ENCODE assay signal across 14 cellular contexts in genomic region chr5:27403248-27403882, GRCh38.
DNase-seq lines count a peak whose midpoint lies in the region; ATAC-seq and TF ChIP-seq lines count a peak whose summit lies in the region.
"Had no signal": no experiment of that assay in that cellular context is flagged by ENCODE, and none has a peak within 500 bp of the region (broad histone marks: within the 10 kb centered on the region; RNA-seq: fewer than 3 reads in every experiment).

No MANE protein-coding gene starts in this region.

- H3K9me3 ChIP-seq in BE2C (no peaks in the 10 kb centered on the region), Caco-2 (no peaks in the 10 kb centered on the region; the same call in 1 of the 2 replicates)
- H3K9me3 ChIP-seq: colonic mucosa, esophagus squamous epithelium had no signal

- H3K27me3 Mint-ChIP-seq in Caco-2 (ENCODE audit: insufficient read depth, unreplicated experiment) = no peaks in the 10 kb centered on the region
- H3K27me3 Mint-ChIP-seq: activated naive CD8-positive, alpha-beta T cell had no signal

- H3K4me1 Mint-ChIP-seq in Caco-2 (ENCODE audit: low read depth, unreplicated experiment) = no peaks in the 10 kb centered on the region

- no peaks in the 10 kb centered on the region for H3K27me3 ChIP-seq in BE2C
- no peaks in the 10 kb centered on the region for H3K27me3 ChIP-seq in Caco-2 (replicated peaks; ENCODE audit: control insufficient read depth, insufficient read depth, low read length)
- H3K27me3 ChIP-seq: colonic mucosa, esophagus squamous epithelium had no signal

- POLR2A ChIA-PET in Caco-2 (lab: Charles Lee) = no interaction called here

- no peaks in the 10 kb centered on the region for H3K9me3 Mint-ChIP-seq in Caco-2 (ENCODE audit: unreplicated experiment)

- CTCF ChIA-PET in Caco-2 (lab: Charles Lee) = no interaction called here

- H3K4me1 ChIP-seq in BE2C (no peaks in the 10 kb centered on the region), Caco-2 (no peaks in the 10 kb centered on the region)
- H3K4me1 ChIP-seq: colonic mucosa, esophagus squamous epithelium had no signal

- H3K27ac Mint-ChIP-seq in Caco-2 (ENCODE audit: unreplicated experiment) = no peak overlapping the region
- H3K27ac Mint-ChIP-seq: activated naive CD8-positive, alpha-beta T cell had no signal

- H3K36me3 ChIP-seq in BE2C = no peaks in the 10 kb centered on the region
- H3K36me3 ChIP-seq in Caco-2 (ENCODE audit: control insufficient read depth, insufficient read depth, low read length) = no peaks in the 10 kb centered on the region
- H3K36me3 ChIP-seq: colonic mucosa, esophagus squamous epithelium had no signal

- peak; percentile 75 for ATAC-seq in SK-N-SH treated with all-trans-retinoic acid at 6 μM for 48 hours
- ATAC-seq in GM21360 (IDR thresholded peaks at IDR 0.05; ENCODE audit: unreplicated experiment) = no peak

- no TSS peak for BruUV-seq in Caco-2 (replicated peaks; lab: Mats Ljungman, UMichigan)

- intact Hi-C loops in Caco-2 (cut with micrococcal nuclease; ENCODE audit: unreplicated experiment) = no loop called here

- no peak for DNase-seq in BE2C
- DNase-seq in HT1080 (ENCODE audit: low read depth) = peak; percentile 65
- peak; percentile 57 for DNase-seq in fibroblast of the aortic adventitia (ENCODE audit: low read depth)
- DNase-seq in Caco-2 = no peak
- DNase-seq in DMS114 treated with DMSO at 0.1 percent for 48 hours (lab: John Stamatoyannopoulos, UW; ENCODE audit: unreplicated experiment) = no peak
- no peak for DNase-seq in activated CD4-positive, alpha-beta T cell treated with anti-CD3 and anti-CD28 coated beads for 4 hours
- DNase-seq: colonic mucosa; esophagus squamous epithelium; GDM1; stimulated activated CD4-positive, alpha-beta T cell treated with anti-CD3 and anti-CD28 coated beads, Interleukin-2, amount 100 ng/mL, for 48 hours; stimulated activated naive CD4-positive, alpha-beta T cell treated with Interleukin-2 at 50 U/mL for 16 hours had no signal

- H3K4me3 ChIP-seq in BE2C (ENCODE audit: low read depth, low read length) (peak overlapping the region; percentile 10; the same call in 1 of the 2 replicates), fibroblast of the aortic adventitia (ENCODE audit: low read depth, low read length) (peak overlapping the region; percentile 26), Caco-2 (ENCODE audit: low read depth, low read length) (no peak overlapping the region)
- H3K4me3 ChIP-seq: colonic mucosa had no signal

- H3K36me3 Mint-ChIP-seq in Caco-2 (ENCODE audit: insufficient read depth, unreplicated experiment) = no peaks in the 10 kb centered on the region
- H3K36me3 Mint-ChIP-seq: activated naive CD8-positive, alpha-beta T cell had no signal

- no peak overlapping the region for H3K4me3 Mint-ChIP-seq in Caco-2 (ENCODE audit: unreplicated experiment)
- H3K4me3 Mint-ChIP-seq: activated naive CD8-positive, alpha-beta T cell had no signal

- no peak for TF ChIP-seq CTCF in BE2C (IDR thresholded peaks at IDR 0.05; ENCODE audit: low read depth, low read length)
- no peak for TF ChIP-seq CTCF in fibroblast of the aortic adventitia (IDR thresholded peaks at IDR 0.05; ENCODE audit: insufficient read depth, low read length)
- no peak for TF ChIP-seq CTCF in Caco-2 (IDR thresholded peaks at IDR 0.05; ENCODE audit: insufficient read depth in 1 of 2, low read depth in 1 of 2, low read length in 1 of 2, severe bottlenecking in 1 of 2, unreplicated experiment in 1 of 2)

TF ChIP-seq in SK-N-SH treated with all-trans-retinoic acid at 6 μM for 48 hours, 23 proteins besides CTCF, POLR2A, EP300 and RAD21:
- TF ChIP-seq ZFP30 (CRISPR knock-in tag; IDR thresholded peaks at IDR 0.05) = no peak
- TF ChIP-seq ZNF565 (CRISPR knock-in tag; conservative IDR thresholded peaks at IDR 0.05; ENCODE audit: low read depth) = no peak
- TF ChIP-seq ARNTL (CRISPR knock-in tag; IDR thresholded peaks at IDR 0.05; ENCODE audit: borderline replicate concordance, low read depth) = no peak
- TF ChIP-seq ZNF8 (CRISPR knock-in tag; IDR thresholded peaks at IDR 0.05) = no peak
- TF ChIP-seq, protein P1, sequence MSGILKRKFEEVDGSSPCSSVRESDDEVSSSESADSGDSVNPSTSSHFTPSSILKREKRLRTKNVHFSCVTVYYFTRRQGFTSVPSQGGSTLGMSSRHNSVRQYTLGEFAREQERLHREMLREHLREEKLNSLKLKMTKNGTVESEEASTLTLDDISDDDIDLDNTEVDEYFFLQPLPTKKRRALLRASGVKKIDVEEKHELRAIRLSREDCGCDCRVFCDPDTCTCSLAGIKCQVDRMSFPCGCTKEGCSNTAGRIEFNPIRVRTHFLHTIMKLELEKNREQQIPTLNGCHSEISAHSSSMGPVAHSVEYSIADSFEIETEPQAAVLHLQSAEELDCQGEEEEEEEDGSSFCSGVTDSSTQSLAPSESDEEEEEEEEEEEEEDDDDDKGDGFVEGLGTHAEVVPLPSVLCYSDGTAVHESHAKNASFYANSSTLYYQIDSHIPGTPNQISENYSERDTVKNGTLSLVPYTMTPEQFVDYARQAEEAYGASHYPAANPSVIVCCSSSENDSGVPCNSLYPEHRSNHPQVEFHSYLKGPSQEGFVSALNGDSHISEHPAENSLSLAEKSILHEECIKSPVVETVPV (CRISPR knock-in tag; IDR thresholded peaks at IDR 0.05) = no peak
- TF ChIP-seq GLIS3 (CRISPR knock-in tag; IDR thresholded peaks at IDR 0.05) = no peak
- TF ChIP-seq CREB5 (CRISPR knock-in tag; IDR thresholded peaks at IDR 0.05; ENCODE audit: low read depth) = no peak
- no peak for TF ChIP-seq OSR1 (CRISPR knock-in tag; IDR thresholded peaks at IDR 0.05)
- TF ChIP-seq ISL1 (CRISPR knock-in tag; IDR thresholded peaks at IDR 0.05) = no peak
- no peak for TF ChIP-seq ZNF70 (CRISPR knock-in tag; IDR thresholded peaks at IDR 0.05)
- TF ChIP-seq PATZ1 (CRISPR knock-in tag; IDR thresholded peaks at IDR 0.05; ENCODE audit: borderline replicate concordance) = no peak
- TF ChIP-seq RARB (CRISPR knock-in tag; IDR thresholded peaks at IDR 0.05) = no peak
- TF ChIP-seq BACH2 (CRISPR knock-in tag; IDR thresholded peaks at IDR 0.05; ENCODE audit: borderline replicate concordance) = no peak
- no peak for TF ChIP-seq TCF4 (CRISPR knock-in tag; IDR thresholded peaks at IDR 0.05; ENCODE audit: borderline replicate concordance)
- TF ChIP-seq TOX (CRISPR knock-in tag; IDR thresholded peaks at IDR 0.05; ENCODE audit: borderline replicate concordance) = no peak
- no peak for TF ChIP-seq PPARA (CRISPR knock-in tag; IDR thresholded peaks at IDR 0.05; ENCODE audit: borderline replicate concordance)
- TF ChIP-seq, protein P2, sequence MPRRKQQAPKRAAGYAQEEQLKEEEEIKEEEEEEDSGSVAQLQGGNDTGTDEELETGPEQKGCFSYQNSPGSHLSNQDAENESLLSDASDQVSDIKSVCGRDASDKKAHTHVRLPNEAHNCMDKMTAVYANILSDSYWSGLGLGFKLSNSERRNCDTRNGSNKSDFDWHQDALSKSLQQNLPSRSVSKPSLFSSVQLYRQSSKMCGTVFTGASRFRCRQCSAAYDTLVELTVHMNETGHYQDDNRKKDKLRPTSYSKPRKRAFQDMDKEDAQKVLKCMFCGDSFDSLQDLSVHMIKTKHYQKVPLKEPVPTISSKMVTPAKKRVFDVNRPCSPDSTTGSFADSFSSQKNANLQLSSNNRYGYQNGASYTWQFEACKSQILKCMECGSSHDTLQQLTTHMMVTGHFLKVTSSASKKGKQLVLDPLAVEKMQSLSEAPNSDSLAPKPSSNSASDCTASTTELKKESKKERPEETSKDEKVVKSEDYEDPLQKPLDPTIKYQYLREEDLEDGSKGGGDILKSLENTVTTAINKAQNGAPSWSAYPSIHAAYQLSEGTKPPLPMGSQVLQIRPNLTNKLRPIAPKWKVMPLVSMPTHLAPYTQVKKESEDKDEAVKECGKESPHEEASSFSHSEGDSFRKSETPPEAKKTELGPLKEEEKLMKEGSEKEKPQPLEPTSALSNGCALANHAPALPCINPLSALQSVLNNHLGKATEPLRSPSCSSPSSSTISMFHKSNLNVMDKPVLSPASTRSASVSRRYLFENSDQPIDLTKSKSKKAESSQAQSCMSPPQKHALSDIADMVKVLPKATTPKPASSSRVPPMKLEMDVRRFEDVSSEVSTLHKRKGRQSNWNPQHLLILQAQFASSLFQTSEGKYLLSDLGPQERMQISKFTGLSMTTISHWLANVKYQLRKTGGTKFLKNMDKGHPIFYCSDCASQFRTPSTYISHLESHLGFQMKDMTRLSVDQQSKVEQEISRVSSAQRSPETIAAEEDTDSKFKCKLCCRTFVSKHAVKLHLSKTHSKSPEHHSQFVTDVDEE (CRISPR knock-in tag; IDR thresholded peaks at IDR 0.05) = no peak
- TF ChIP-seq SNAI2 (CRISPR knock-in tag; IDR thresholded peaks at IDR 0.05) = no peak

Comparison
In these comparisons a context has a peak if more than half of its experiments do, and no peak if none do; other contexts are left out.
1. DNase-seq: peak in HT1080 (single experiment) and fibroblast of the aortic adventitia (single experiment); none in BE2C (single experiment), Caco-2 (0 of 2), DMS114 treated with DMSO at 0.1 percent for 48 hours (single experiment) and activated CD4-positive, alpha-beta T cell treated with anti-CD3 and anti-CD28 coated beads for 4 hours (0 of 2).